In genomic region chr19:19865750-19866598, GRCh38 we compare ENCODE assay signal across 1 cellular context.
A peak's percentile ranks its signal among the peaks of the same experiment; 100 is the strongest.
TF ChIP-seq lines count a peak whose summit lies in the region.

ZNF253 (plus strand) TSS chr19:19865882; CDS start chr19:19865997, 115 bp downstream.

TF ChIP-seq in K562, 482 proteins besides CTCF, POLR2A, EP300 and RAD21 (continued from another document and continues in another):
- TF ChIP-seq, protein P1, sequence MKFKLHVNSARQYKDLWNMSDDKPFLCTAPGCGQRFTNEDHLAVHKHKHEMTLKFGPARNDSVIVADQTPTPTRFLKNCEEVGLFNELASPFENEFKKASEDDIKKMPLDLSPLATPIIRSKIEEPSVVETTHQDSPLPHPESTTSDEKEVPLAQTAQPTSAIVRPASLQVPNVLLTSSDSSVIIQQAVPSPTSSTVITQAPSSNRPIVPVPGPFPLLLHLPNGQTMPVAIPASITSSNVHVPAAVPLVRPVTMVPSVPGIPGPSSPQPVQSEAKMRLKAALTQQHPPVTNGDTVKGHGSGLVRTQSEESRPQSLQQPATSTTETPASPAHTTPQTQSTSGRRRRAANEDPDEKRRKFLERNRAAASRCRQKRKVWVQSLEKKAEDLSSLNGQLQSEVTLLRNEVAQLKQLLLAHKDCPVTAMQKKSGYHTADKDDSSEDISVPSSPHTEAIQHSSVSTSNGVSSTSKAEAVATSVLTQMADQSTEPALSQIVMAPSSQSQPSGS (CRISPR knock-in tag; IDR thresholded peaks at IDR 0.05), result no peak
- TF ChIP-seq TOE1 (IDR thresholded peaks at IDR 0.05; ENCODE audit: borderline replicate concordance) (peak; percentile 71), TOE1 (CRISPR knock-in tag; IDR thresholded peaks at IDR 0.05; ENCODE audit: borderline replicate concordance, low read depth) (no peak), NFATC3 (IDR thresholded peaks at IDR 0.05) (no peak), ETS1 (conservative IDR thresholded peaks at IDR 0.05; ENCODE audit: control insufficient read depth, low read depth, low read length) (no peak), ZNF316 (IDR thresholded peaks at IDR 0.05) (no peak), MTA3 (IDR thresholded peaks at IDR 0.05; ENCODE audit: borderline replicate concordance) (peak; percentile 58; the same call in 1 of the 2 replicates), XRCC3 (IDR thresholded peaks at IDR 0.05) (no peak), RFX5 (IDR thresholded peaks at IDR 0.05; ENCODE audit: low read depth, low read length) (peak; percentile 51; the same call in 1 of the 2 replicates), KLF10 (CRISPR knock-in tag; IDR thresholded peaks at IDR 0.05) (no peak), ZBTB17 (CRISPR knock-in tag; IDR thresholded peaks at IDR 0.05) (no peak), HNRNPLL (IDR thresholded peaks at IDR 0.05; ENCODE audit: low read depth, low read length, poor library complexity, severe bottlenecking) (no peak), NR3C1 (CRISPR knock-in tag; IDR thresholded peaks at IDR 0.05) (no peak), RBBP5 (IDR thresholded peaks at IDR 0.05; ENCODE audit: borderline replicate concordance, insufficient read depth, low read length, poor library complexity, severe bottlenecking) (peak; percentile 83), PHB (CRISPR knock-in tag; IDR thresholded peaks at IDR 0.05) (no peak), POLR2AphosphoS5 (IDR thresholded peaks at IDR 0.05; ENCODE audit: control insufficient read depth, insufficient read depth, low read depth, low read length) (peak; percentile 93), SRF (CRISPR knock-in tag; IDR thresholded peaks at IDR 0.05) (no peak), MAX (CRISPR knock-in tag; IDR thresholded peaks at IDR 0.05) (peak; percentile 56; the same call in 1 of the 2 replicates), KDM5B (IDR thresholded peaks at IDR 0.05; ENCODE audit: insufficient replicate concordance, low read depth, low read length) (peak; percentile 97), GTF2E2 (tag; IDR thresholded peaks at IDR 0.05) (peak; percentile 58; the same call in 1 of the 2 replicates), ZNF347 (CRISPR knock-in tag; IDR thresholded peaks at IDR 0.05; ENCODE audit: low read depth) (no peak), SMAD2 (IDR thresholded peaks at IDR 0.05; ENCODE audit: low read depth, low read length) (no peak), ZNF134 (CRISPR knock-in tag; conservative IDR thresholded peaks at IDR 0.05) (no peak), MGA (IDR thresholded peaks at IDR 0.05) (peak; percentile 96), MAFK (IDR thresholded peaks at IDR 0.05; ENCODE audit: low read length) (no peak), HDGF (IDR thresholded peaks at IDR 0.05) (no peak), ZNF324 (CRISPR knock-in tag; IDR thresholded peaks at IDR 0.05) (no peak), ZNF12 (CRISPR knock-in tag; IDR thresholded peaks at IDR 0.05) (no peak), THRB (CRISPR knock-in tag; conservative IDR thresholded peaks at IDR 0.05) (no peak), ZC3H8 (IDR thresholded peaks at IDR 0.05) (no peak), CCAR2 (IDR thresholded peaks at IDR 0.05; ENCODE audit: low read depth, low read length) (no peak), MXI1 (IDR thresholded peaks at IDR 0.05; ENCODE audit: low read depth, low read length) (no peak), E2F1 (CRISPR knock-in tag; IDR thresholded peaks at IDR 0.05) (0 out of 2 replicates have a peak, but pooled peaks have one; percentile 34)
- TF ChIP-seq, protein P2, sequence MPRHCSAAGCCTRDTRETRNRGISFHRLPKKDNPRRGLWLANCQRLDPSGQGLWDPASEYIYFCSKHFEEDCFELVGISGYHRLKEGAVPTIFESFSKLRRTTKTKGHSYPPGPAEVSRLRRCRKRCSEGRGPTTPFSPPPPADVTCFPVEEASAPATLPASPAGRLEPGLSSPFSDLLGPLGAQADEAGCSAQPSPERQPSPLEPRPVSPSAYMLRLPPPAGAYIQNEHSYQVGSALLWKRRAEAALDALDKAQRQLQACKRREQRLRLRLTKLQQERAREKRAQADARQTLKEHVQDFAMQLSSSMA (CRISPR knock-in tag; IDR thresholded peaks at IDR 0.05), result no peak
- TF ChIP-seq, protein P3, sequence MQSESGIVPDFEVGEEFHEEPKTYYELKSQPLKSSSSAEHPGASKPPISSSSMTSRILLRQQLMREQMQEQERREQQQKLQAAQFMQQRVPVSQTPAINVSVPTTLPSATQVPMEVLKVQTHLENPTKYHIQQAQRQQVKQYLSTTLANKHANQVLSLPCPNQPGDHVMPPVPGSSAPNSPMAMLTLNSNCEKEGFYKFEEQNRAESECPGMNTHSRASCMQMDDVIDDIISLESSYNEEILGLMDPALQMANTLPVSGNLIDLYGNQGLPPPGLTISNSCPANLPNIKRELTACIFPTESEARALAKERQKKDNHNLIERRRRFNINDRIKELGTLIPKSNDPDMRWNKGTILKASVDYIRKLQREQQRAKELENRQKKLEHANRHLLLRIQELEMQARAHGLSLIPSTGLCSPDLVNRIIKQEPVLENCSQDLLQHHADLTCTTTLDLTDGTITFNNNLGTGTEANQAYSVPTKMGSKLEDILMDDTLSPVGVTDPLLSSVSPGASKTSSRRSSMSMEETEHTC (IDR thresholded peaks at IDR 0.05), result 0 out of 2 replicates have a peak, but pooled peaks have one; percentile 26
- TF ChIP-seq, protein P4, sequence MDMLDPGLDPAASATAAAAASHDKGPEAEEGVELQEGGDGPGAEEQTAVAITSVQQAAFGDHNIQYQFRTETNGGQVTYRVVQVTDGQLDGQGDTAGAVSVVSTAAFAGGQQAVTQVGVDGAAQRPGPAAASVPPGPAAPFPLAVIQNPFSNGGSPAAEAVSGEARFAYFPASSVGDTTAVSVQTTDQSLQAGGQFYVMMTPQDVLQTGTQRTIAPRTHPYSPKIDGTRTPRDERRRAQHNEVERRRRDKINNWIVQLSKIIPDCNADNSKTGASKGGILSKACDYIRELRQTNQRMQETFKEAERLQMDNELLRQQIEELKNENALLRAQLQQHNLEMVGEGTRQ (CRISPR knock-in tag; IDR thresholded peaks at IDR 0.05), result peak; percentile 44; the same call in 1 of the 2 replicates
- TF ChIP-seq, protein P5, sequence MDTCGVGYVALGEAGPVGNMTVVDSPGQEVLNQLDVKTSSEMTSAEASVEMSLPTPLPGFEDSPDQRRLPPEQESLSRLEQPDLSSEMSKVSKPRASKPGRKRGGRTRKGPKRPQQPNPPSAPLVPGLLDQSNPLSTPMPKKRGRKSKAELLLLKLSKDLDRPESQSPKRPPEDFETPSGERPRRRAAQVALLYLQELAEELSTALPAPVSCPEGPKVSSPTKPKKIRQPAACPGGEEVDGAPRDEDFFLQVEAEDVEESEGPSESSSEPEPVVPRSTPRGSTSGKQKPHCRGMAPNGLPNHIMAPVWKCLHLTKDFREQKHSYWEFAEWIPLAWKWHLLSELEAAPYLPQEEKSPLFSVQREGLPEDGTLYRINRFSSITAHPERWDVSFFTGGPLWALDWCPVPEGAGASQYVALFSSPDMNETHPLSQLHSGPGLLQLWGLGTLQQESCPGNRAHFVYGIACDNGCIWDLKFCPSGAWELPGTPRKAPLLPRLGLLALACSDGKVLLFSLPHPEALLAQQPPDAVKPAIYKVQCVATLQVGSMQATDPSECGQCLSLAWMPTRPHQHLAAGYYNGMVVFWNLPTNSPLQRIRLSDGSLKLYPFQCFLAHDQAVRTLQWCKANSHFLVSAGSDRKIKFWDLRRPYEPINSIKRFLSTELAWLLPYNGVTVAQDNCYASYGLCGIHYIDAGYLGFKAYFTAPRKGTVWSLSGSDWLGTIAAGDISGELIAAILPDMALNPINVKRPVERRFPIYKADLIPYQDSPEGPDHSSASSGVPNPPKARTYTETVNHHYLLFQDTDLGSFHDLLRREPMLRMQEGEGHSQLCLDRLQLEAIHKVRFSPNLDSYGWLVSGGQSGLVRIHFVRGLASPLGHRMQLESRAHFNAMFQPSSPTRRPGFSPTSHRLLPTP (IDR thresholded peaks at IDR 0.05; ENCODE audit: borderline replicate concordance, extremely low read depth, insufficient read length), result no peak
